Comparison of ENCODE assay signal across 8 cellular contexts in the genomic region with DNA sequence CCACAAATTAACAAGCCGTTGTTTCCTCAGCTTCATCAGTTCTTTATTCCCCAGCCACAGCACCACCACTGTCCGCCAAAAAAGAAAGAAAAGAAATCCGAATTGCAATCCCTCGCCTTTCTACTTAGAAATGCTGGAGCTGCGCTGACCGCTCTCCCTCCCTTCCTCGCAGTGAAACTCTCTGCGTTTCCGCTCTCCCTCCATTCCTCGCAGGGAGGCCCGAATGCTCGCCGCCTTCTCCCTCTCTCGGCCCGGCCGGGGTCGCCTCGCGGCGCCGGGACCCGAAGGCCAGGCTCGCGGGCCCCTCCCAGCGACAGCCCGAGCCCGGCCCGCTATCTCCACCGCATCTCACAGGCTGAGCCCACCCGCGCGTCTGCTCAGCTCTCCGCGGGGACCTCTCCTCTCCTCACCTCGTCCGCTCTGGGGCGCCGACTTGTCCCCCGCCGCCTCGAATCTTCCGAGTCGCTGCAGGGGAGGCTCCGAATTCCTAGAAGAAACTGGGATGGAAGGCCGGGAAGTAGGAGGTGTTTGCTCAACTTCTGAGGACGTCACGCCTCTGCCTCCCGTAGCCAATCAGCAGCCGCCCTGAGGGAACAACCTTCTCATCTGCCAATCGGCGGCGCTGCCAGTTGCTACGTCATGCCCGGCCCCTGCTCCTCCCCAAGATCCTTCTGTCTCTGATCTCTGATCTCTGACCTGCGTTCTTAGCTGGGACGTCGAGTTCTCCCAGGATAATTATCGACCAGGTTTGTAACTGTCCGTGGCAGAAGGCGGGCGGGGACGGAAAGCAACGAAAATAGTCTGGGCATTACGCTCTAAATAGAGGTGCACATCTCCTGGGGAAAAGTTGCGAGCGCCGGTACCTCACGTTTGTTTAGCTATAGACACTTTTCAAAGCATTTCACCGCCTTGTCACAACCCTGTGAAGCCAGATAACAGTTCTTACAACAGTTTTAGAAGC.
DNase-seq lines count a peak whose midpoint lies in the region; ATAC-seq and TF ChIP-seq lines count a peak whose summit lies in the region.

A gene (minus strand): TSS at position 499 of the 961 bp plus-strand sequence. CDS start 10,523 bp downstream, outside the sequence.

- H3K27ac ChIP-seq in HUES6 (ENCODE audit: low read depth, low read length) = peak within 1 kb of the TSS; percentile 90
- H3K27ac ChIP-seq in RWPE1 = peak within 1 kb of the TSS; percentile 62

- peak within 1 kb of the TSS; percentile 96 to 99 (median 97) for H3K4me3 Mint-ChIP-seq in nephron

- peak within 1 kb of the TSS; percentile 48 to 95 (median 93) for H3K27ac Mint-ChIP-seq in nephron

- TF ChIP-seq CTCF in RWPE1 (conservative IDR thresholded peaks at IDR 0.05; ENCODE audit: low read depth) (no peak), foreskin fibroblast (IDR thresholded peaks at IDR 0.05; ENCODE audit: low read depth, low read length) (no peak), nephron (IDR thresholded peaks at IDR 0.05; ENCODE audit: unreplicated experiment in 3 of 3) (no peak)

- H3K4me1 Mint-ChIP-seq in nephron = peaks cover 25% of the 10 kb centered on the region

- peak within 1 kb of the TSS; percentile 96 for H3K9ac ChIP-seq in HUES6 (ENCODE audit: low read length)

- H3K4me3 ChIP-seq in HUES6 (ENCODE audit: low read depth, low read length) = peak within 1 kb of the TSS; percentile 99
- peak within 1 kb of the TSS; percentile 46 to 90 for H3K4me3 ChIP-seq in foreskin fibroblast (ENCODE audit: low read depth in 1 of 2, low read length in 2 of 2)

- H3K9me3 Mint-ChIP-seq in nephron = no peaks in the 10 kb centered on the region

- peak; percentile 100 for ATAC-seq in GM21515 (IDR thresholded peaks at IDR 0.05; ENCODE audit: unreplicated experiment)

- H3K9me3 ChIP-seq in HUES6 (ENCODE audit: control insufficient read depth, insufficient read depth, low read depth, low read length) = no peaks in the 10 kb centered on the region

- peaks cover 49% of the 10 kb centered on the region for H3K4me1 ChIP-seq in HUES6 (ENCODE audit: control insufficient read depth, insufficient read depth, low read length)

- POLR2A ChIA-PET in RWPE1 (lab: Yijun Ruan, JAX; ENCODE audit: low non-redundant PET) = interaction anchor here (0.6 kb wide), 1 partner anchor 38 kb away, joined by 3 read pairs; no protein-coding TSS in a partner anchor

- H3K36me3 ChIP-seq in HUES6 (ENCODE audit: control insufficient read depth, insufficient read depth, low read length) = peaks cover 15% of the 10 kb centered on the region

- no peaks in the 10 kb centered on the region for H3K36me3 Mint-ChIP-seq in nephron (ENCODE audit: low read depth)

- CTCF ChIA-PET in RWPE1 (lab: Yijun Ruan, JAX) = interaction anchor here (0.6 to 1.1 kb wide), 4 partner anchors 15 to 53 kb away, joined by 3 to 5 read pairs (median 4); no protein-coding TSS in a partner anchor

- DNase-seq in COLO668 (lab: John Stamatoyannopoulos, UW; ENCODE audit: unreplicated experiment) (peak; percentile 90), RWPE1 (ENCODE audit: low spot score) (peak; percentile 97), foreskin fibroblast (peak; percentile 94 to 98)
- peak; percentile 66 for DNase-seq in activated naive CD4-positive, alpha-beta T cell treated with Interleukin-2 at 50 U/mL for 16 hours
- DNase-seq in stimulated activated naive CD4-positive, alpha-beta T cell (lab: John Stamatoyannopoulos, UW) = peak; percentile 45 to 81 (median 76)

- H3K27me3 Mint-ChIP-seq in nephron (ENCODE audit: low read depth) = peaks cover 3% of the 10 kb centered on the region

- H3K27me3 ChIP-seq in HUES6 (ENCODE audit: control insufficient read depth, insufficient read depth, low read length) = no peaks in the 10 kb centered on the region

Comparison
In these comparisons a context has a peak if more than half of its experiments do, and no peak if none do; other contexts are left out.
1. Peak in every context shown above with its lines: DNase-seq, ATAC-seq, H3K4me3 ChIP-seq and H3K27ac ChIP-seq.